In genomic region chr11:125956371-125956770, GRCh38 we compare ENCODE assay signal across 19 cellular contexts. TPM values are rescaled to one million over a fixed set of nuclear protein-coding genes. Genes with fewer than 3 reads are reported as not detected.
A peak's percentile ranks its signal among the peaks of the same experiment; 100 is the strongest.
DNase-seq lines count a peak whose midpoint lies in the region; ATAC-seq and TF ChIP-seq lines count a peak whose summit lies in the region.
"Had no signal": no experiment of that assay in that cellular context is flagged by ENCODE, and none has a peak within 500 bp of the region (broad histone marks: within the 10 kb centered on the region; RNA-seq: fewer than 3 reads in every experiment).

No MANE protein-coding gene starts in this region.

- H3K9me3 ChIP-seq in body of pancreas = no peaks in the 10 kb centered on the region
- no peaks in the 10 kb centered on the region for H3K9me3 ChIP-seq in uterus
- H3K9me3 ChIP-seq: upper lobe of left lung had no signal

- H3K27ac Mint-ChIP-seq in activated naive CD4-positive, alpha-beta T cell treated with anti-CD3 and anti-CD28 coated beads, Interleukin-2, amount 50 U/mL, for 72 hours = no peak overlapping the region
- H3K27ac Mint-ChIP-seq: activated CD8-positive, alpha-beta memory T cell treated with anti-CD3 and anti-CD28 coated beads, Interleukin-2, amount 10 ng/mL, durations not matched to agents 7 days and 5 days; CD4-positive, CD25-positive, alpha-beta regulatory T cell; progenitor cell of endocrine pancreas had no signal

- H3K36me3 Mint-ChIP-seq in activated naive CD4-positive, alpha-beta T cell treated with anti-CD3 and anti-CD28 coated beads, Interleukin-2, amount 50 U/mL, for 72 hours = no peaks in the 10 kb centered on the region
- H3K36me3 Mint-ChIP-seq: activated CD8-positive, alpha-beta memory T cell treated with anti-CD3 and anti-CD28 coated beads, Interleukin-2, amount 10 ng/mL, durations not matched to agents 7 days and 5 days; CD4-positive, CD25-positive, alpha-beta regulatory T cell had no signal

- 74 to 76% methylated on average over 13 of the region's 13 CpGs for WGBS in body of pancreas, 2 donors

- H3K36me3 ChIP-seq in body of pancreas (replicated peaks in 1 of 2; ENCODE audit: insufficient read depth in 1 of 2, low read depth in 2 of 2) (no peaks in the 10 kb centered on the region), uterus (no peaks in the 10 kb centered on the region)
- H3K36me3 ChIP-seq: upper lobe of left lung had no signal

- ATAC-seq in body of pancreas (peak; percentile 22), GM19395 (IDR thresholded peaks at IDR 0.05; ENCODE audit: unreplicated experiment) (no peak), left lobe of liver (no peak)
- ATAC-seq in activated naive CD4-positive, alpha-beta T cell treated with anti-CD3 and anti-CD28 coated beads, Interleukin-2, amount 50 U/mL, for 72 hours = no peak
- ATAC-seq: activated CD8-positive, alpha-beta memory T cell treated with anti-CD3 and anti-CD28 coated beads, Interleukin-2, amount 10 ng/mL, durations not matched to agents 7 days and 5 days; GM12878 had no signal

- H3K27me3 ChIP-seq in body of pancreas = no peaks in the 10 kb centered on the region
- no peaks in the 10 kb centered on the region for H3K27me3 ChIP-seq in uterus
- H3K27me3 ChIP-seq: upper lobe of left lung had no signal

- H3K4me3 ChIP-seq in body of pancreas (no peak overlapping the region), uterus (no peak overlapping the region)
- H3K4me3 ChIP-seq: GM12878, upper lobe of left lung had no signal

- H3K4me1 ChIP-seq in body of pancreas = peaks cover 16% of the 10 kb centered on the region
- peaks cover 12 to 18% of the 10 kb centered on the region in 2 donors for H3K4me1 ChIP-seq in uterus

- H3K27ac ChIP-seq in body of pancreas (no peak overlapping the region), uterus (peak overlapping the region; percentile 74 to 84)
- H3K27ac ChIP-seq: upper lobe of left lung had no signal

- TF ChIP-seq POLR2A in body of pancreas (IDR thresholded peaks at IDR 0.05) (no peak), uterus (IDR thresholded peaks at IDR 0.05) (no peak)

- intact Hi-C loops in body of pancreas (cut with DNase I) (no loop called here), uterus (cut with DNase I; ENCODE audit: low total_unique reads) (no loop called here)

- no peaks in the 10 kb centered on the region for H3K9me3 Mint-ChIP-seq in activated naive CD4-positive, alpha-beta T cell treated with anti-CD3 and anti-CD28 coated beads, Interleukin-2, amount 50 U/mL, for 72 hours
- H3K9me3 Mint-ChIP-seq: CD4-positive, CD25-positive, alpha-beta regulatory T cell had no signal

- no peak for TF ChIP-seq CTCF in body of pancreas (IDR thresholded peaks at IDR 0.05)
- peak in 1 of 4 experiments; percentile 21 for TF ChIP-seq CTCF in uterus (IDR thresholded peaks at IDR 0.05)

- DNase-seq in body of pancreas (peak in 1 of 4 donors; percentile 37), globus pallidus (ENCODE audit: low spot score) (peak; percentile 59), nucleus accumbens (lab: John Stamatoyannopoulos, UW) (peak in 37 of 56 donors; percentile 15 to 76 (median 44)), uterus (peak; percentile 84 to 88), NCI-H1694 (lab: John Stamatoyannopoulos, UW) (no peak), left lobe of liver (ENCODE audit: low spot score) (no peak)
- no peak for DNase-seq in activated naive CD4-positive, alpha-beta T cell treated with anti-CD3 and anti-CD28 coated beads, Interleukin-2, amount 50 U/mL, for 72 hours (ENCODE audit: low spot score in 2 of 2)
- DNase-seq: activated CD8-positive, alpha-beta memory T cell treated with anti-CD3 and anti-CD28 coated beads, Interleukin-2, amount 10 ng/mL, durations not matched to agents 7 days and 5 days; activated naive CD4-positive, alpha-beta T cell treated with Interleukin-2 at 50 U/mL for 16 hours; CD4-positive, CD25-positive, alpha-beta regulatory T cell; NCI-H187 treated with DMSO at 0.1 percent for 48 hours; NCI-H510A treated with DMSO at 0.1 percent for 48 hours had no signal

RNA-seq across cellular contexts. Expression of gene VSIG10L2, which starts 10.5 kb away (rescaled TPM):
- not detected for total RNA-seq in body of pancreas
- total RNA-seq in uterus = 1 to 10 TPM in 2 of 4 donors, not detected in 2; 1.1 to 9.5 TPM
- not detected for total RNA-seq in activated naive CD4-positive, alpha-beta T cell treated with anti-CD3 and anti-CD28 coated beads, Interleukin-2, amount 50 U/mL, for 72 hours
- total RNA-seq in left lobe of liver = not detected
- total RNA-seq: activated CD8-positive, alpha-beta memory T cell treated with anti-CD3 and anti-CD28 coated beads, Interleukin-2, amount 10 ng/mL, durations not matched to agents 7 days and 5 days; CD4-positive, CD25-positive, alpha-beta regulatory T cell; cerebellum; epithelial cell of proximal tubule; GM12878; M059J; progenitor cell of endocrine pancreas had no signal

RNA-seq across cellular contexts. Expression of gene DDX25, which starts 52.1 kb away (rescaled TPM):
- total RNA-seq in body of pancreas (under 1 TPM in 1 of 2 donors, not detected in 1; 0.26 TPM), uterus (1 to 10 TPM in 1 of 4 donors, under 1 TPM in 1, not detected in 2; 0.46 to 1.1 TPM), left lobe of liver (0.15 TPM)
- total RNA-seq in activated naive CD4-positive, alpha-beta T cell treated with anti-CD3 and anti-CD28 coated beads, Interleukin-2, amount 50 U/mL, for 72 hours = 1 to 10 TPM in 1 of 2 donors, not detected in 1; 4.2 TPM
- total RNA-seq: CD4-positive, CD25-positive, alpha-beta regulatory T cell; epithelial cell of proximal tubule; GM12878; M059J had no signal

RNA-seq across cellular contexts. Expression of gene PUS3, which starts 53.4 kb away (rescaled TPM):
- 1 to 10 TPM; 1.6 to 9.6 TPM for total RNA-seq in body of pancreas
- 10 to 100 TPM in 2 of 4 donors, 1 to 10 TPM in 2; 1.8 to 19.4 (median 10.2) TPM for total RNA-seq in uterus
- 10 to 100 TPM; 10.2 to 32.2 TPM for total RNA-seq in activated naive CD4-positive, alpha-beta T cell treated with anti-CD3 and anti-CD28 coated beads, Interleukin-2, amount 50 U/mL, for 72 hours
- total RNA-seq in left lobe of liver = 19.1 TPM

Comparison
In these comparisons a context has a peak if more than half of its experiments do, and no peak if none do; other contexts are left out.
1. DNase-seq: peak in globus pallidus (single experiment), nucleus accumbens (37 of 56) and uterus (2 of 2); none in activated naive CD4-positive, alpha-beta T cell treated with anti-CD3 and anti-CD28 coated beads, Interleukin-2, amount 50 U/mL, for 72 hours (0 of 2), NCI-H1694 (single experiment) and left lobe of liver (single experiment).
2. H3K27ac ChIP-seq: peak in uterus (2 of 2); none in body of pancreas (0 of 4).